Comparison of ENCODE assay signal across 19 cellular contexts in genomic region chr10:1462994-1463633, GRCh38.
"Had no signal": no experiment of that assay in that cellular context is flagged by ENCODE, and none has a peak within 500 bp of the region (broad histone marks: within the 10 kb centered on the region; RNA-seq: fewer than 3 reads in every experiment).

No MANE protein-coding gene starts in this region.

- H3K4me3 Mint-ChIP-seq: activated T-helper 17 cell treated with anti-CD3 and anti-CD28 coated beads, Interleukin-2, amount 50 U/mL, for 72 hours; natural killer cell had no signal

- H3K27ac Mint-ChIP-seq: activated T-helper 17 cell treated with anti-CD3 and anti-CD28 coated beads, Interleukin-2, amount 50 U/mL, for 72 hours; natural killer cell; progenitor cell of endocrine pancreas had no signal

- DNase-seq: activated CD4-positive, alpha-beta T cell treated with anti-CD3 and anti-CD28 coated beads, Interleukin-2, amount 50 U/mL, for 1 hour; activated naive CD4-positive, alpha-beta T cell treated with Interleukin-2 at 50 U/mL for 16 hours; adrenal gland; dorsolateral prefrontal cortex; hippocampal formation; left lung; mammary epithelial cell; natural killer cell; occipital lobe; stimulated activated CD4-positive, alpha-beta T cell treated with anti-CD3 and anti-CD28 coated beads, Interleukin-4, amount 100 ng/mL, for 4 hours; stimulated activated CD8-positive, alpha-beta memory T cell treated with anti-CD3 and anti-CD28 coated beads, Interleukin-4, amount 100 ng/mL, for 48 hours; stomach; T1000; testis had no signal

- H3K36me3 Mint-ChIP-seq: natural killer cell had no signal

- H3K27me3 ChIP-seq: adrenal gland, right atrium auricular region, stomach, testis had no signal

- H3K4me3 ChIP-seq: adrenal gland, dorsolateral prefrontal cortex, left lung, right atrium auricular region, skin epidermis, stomach, testis had no signal

- H3K27ac ChIP-seq: adrenal gland, dorsolateral prefrontal cortex, left lung, right atrium auricular region, stomach, testis had no signal

- ATAC-seq: activated CD4-positive, CD25-positive, alpha-beta regulatory T cell treated with anti-CD3 and anti-CD28 coated beads, Interleukin-2, amount 50 U/mL, for 24 hours; activated T-helper 17 cell treated with anti-CD3 and anti-CD28 coated beads, Interleukin-2, amount 50 U/mL, for 72 hours; left lung had no signal

- H3K4me1 ChIP-seq: adrenal gland, left lung, right atrium auricular region, testis had no signal

- H3K36me3 ChIP-seq: adrenal gland, left lung, right atrium auricular region, stomach had no signal

- H3K9me3 Mint-ChIP-seq: activated T-helper 17 cell treated with anti-CD3 and anti-CD28 coated beads, Interleukin-2, amount 50 U/mL, for 72 hours; natural killer cell had no signal

- H3K4me1 Mint-ChIP-seq: activated T-helper 17 cell treated with anti-CD3 and anti-CD28 coated beads, Interleukin-2, amount 50 U/mL, for 72 hours; natural killer cell had no signal

- H3K9me3 ChIP-seq: adrenal gland, left lung, right atrium auricular region, stomach, testis had no signal
